8 cellular contexts compared by ENCODE assay signal in genomic region chr1:3857791-3858129, GRCh38. TPM values are rescaled to one million over a fixed set of nuclear protein-coding genes. Genes with fewer than 3 reads are reported as not detected.
DNase-seq lines count a peak whose midpoint lies in the region; ATAC-seq and TF ChIP-seq lines count a peak whose summit lies in the region.

No MANE protein-coding gene starts in this region.

- H3K36me3 ChIP-seq in MG63 (no peaks in the 10 kb centered on the region), ectodermal cell (ENCODE audit: control insufficient read depth, insufficient read depth, low read length) (no peaks in the 10 kb centered on the region)

- no peak for TF ChIP-seq CTCF in C4-2B (conservative IDR thresholded peaks at IDR 0.05)

- H3K4me3 ChIP-seq in MG63 (peak overlapping the region; percentile 78), ectodermal cell (ENCODE audit: insufficient read depth, low read depth, low read length) (peak overlapping the region; percentile 87)

- H3K9me3 ChIP-seq in MG63, result no peaks in the 10 kb centered on the region
- H3K9me3 ChIP-seq in ectodermal cell (ENCODE audit: control insufficient read depth, low read length), result no peaks in the 10 kb centered on the region

- H3K9me3 Mint-ChIP-seq in natural killer cell treated with Interleukin-12 subunit alpha and Interleukin-12 subunit beta and Interleukin-15 and Interleukin-18, amount 100 ng/mL, for 72 hours, result no peaks in the 10 kb centered on the region

- no peaks in the 10 kb centered on the region for H3K27me3 Mint-ChIP-seq in natural killer cell treated with Interleukin-12 subunit alpha and Interleukin-12 subunit beta and Interleukin-15 and Interleukin-18, amount 100 ng/mL, for 72 hours

- no peak for ATAC-seq in natural killer cell treated with Interleukin-12 subunit alpha and Interleukin-12 subunit beta and Interleukin-15 and Interleukin-18, amount 100 ng/mL, for 72 hours
- no peak for ATAC-seq in HG03565 (IDR thresholded peaks at IDR 0.05; ENCODE audit: unreplicated experiment)

- no peak overlapping the region for H3K4me3 Mint-ChIP-seq in natural killer cell treated with Interleukin-12 subunit alpha and Interleukin-12 subunit beta and Interleukin-15 and Interleukin-18, amount 100 ng/mL, for 72 hours

- DNase-seq in MG63 (no peak), DMS153 (lab: John Stamatoyannopoulos, UW) (no peak), KG1 (lab: John Stamatoyannopoulos, UW) (no peak)
- DNase-seq in natural killer cell treated with Interleukin-12 subunit alpha and Interleukin-12 subunit beta and Interleukin-15 and Interleukin-18, amount 100 ng/mL, for 72 hours (ENCODE audit: low spot score), result no peak
- DNase-seq in activated effector memory CD4-positive, alpha-beta T cell treated with Interleukin-2 at 50 U/mL for 16 hours, result no peak

- peak overlapping the region; percentile 79 to 90 for H3K27ac Mint-ChIP-seq in natural killer cell treated with Interleukin-12 subunit alpha and Interleukin-12 subunit beta and Interleukin-15 and Interleukin-18, amount 100 ng/mL, for 72 hours

- H3K27me3 ChIP-seq in MG63 (no peaks in the 10 kb centered on the region), ectodermal cell (ENCODE audit: control insufficient read depth, insufficient read depth, low read length, poor library complexity, severe bottlenecking) (peaks cover 16% of the 10 kb centered on the region)

- peaks cover 7 to 15% of the 10 kb centered on the region in 2 donors for H3K4me1 Mint-ChIP-seq in natural killer cell treated with Interleukin-12 subunit alpha and Interleukin-12 subunit beta and Interleukin-15 and Interleukin-18, amount 100 ng/mL, for 72 hours (ENCODE audit: low read depth in 2 of 2)

- H3K27ac ChIP-seq in C4-2B, result peak overlapping the region; percentile 92
- no peak overlapping the region for H3K27ac ChIP-seq in ectodermal cell (ENCODE audit: insufficient read depth, low read depth, low read length, poor library complexity, severe bottlenecking)

- H3K36me3 Mint-ChIP-seq in natural killer cell treated with Interleukin-12 subunit alpha and Interleukin-12 subunit beta and Interleukin-15 and Interleukin-18, amount 100 ng/mL, for 72 hours, result no peaks in the 10 kb centered on the region

- 16 to 18% methylated on average over 21 of the region's 21 CpGs for WGBS in ectodermal cell, 2 experiments

- peaks cover 7% of the 10 kb centered on the region for H3K4me1 ChIP-seq in ectodermal cell (ENCODE audit: control insufficient read depth, insufficient read depth, low read length)

RNA-seq across cellular contexts. Expression of gene DFFB, which starts 0.5 kb away (rescaled TPM):
- total RNA-seq in MG63 (2014; rRNA removed; shearing (Covaris generic); ENCODE audit: low replicate concordance), result 12.7 and 19.1 TPM in 2 replicates
- 9.1 TPM for polyA plus RNA-seq in ectodermal cell (2013, experiment 1 of 4)
- polyA plus RNA-seq in ectodermal cell (2013, experiment 2 of 4), result 5.5 TPM
- polyA plus RNA-seq in ectodermal cell (2013, experiment 3 of 4), result 5.6 TPM
- polyA plus RNA-seq in ectodermal cell (2013, experiment 4 of 4), result 6.3 TPM
- total RNA-seq in natural killer cell treated with Interleukin-12 subunit alpha and Interleukin-12 subunit beta and Interleukin-15 and Interleukin-18, amount 100 ng/mL, for 72 hours, result 10 to 100 TPM; 13.3 to 19.4 TPM

RNA-seq across cellular contexts. Expression of gene CEP104, which starts 0.7 kb away (rescaled TPM):
- 4.9 TPM in 2 replicates for total RNA-seq in MG63 (2014; rRNA removed; shearing (Covaris generic); ENCODE audit: low replicate concordance)
- polyA plus RNA-seq in ectodermal cell (2013, experiment 1 of 4), result 25.3 TPM
- 25.3 TPM for polyA plus RNA-seq in ectodermal cell (2013, experiment 2 of 4)
- polyA plus RNA-seq in ectodermal cell (2013, experiment 3 of 4), result 19.3 TPM
- polyA plus RNA-seq in ectodermal cell (2013, experiment 4 of 4), result 15.0 TPM
- total RNA-seq in natural killer cell treated with Interleukin-12 subunit alpha and Interleukin-12 subunit beta and Interleukin-15 and Interleukin-18, amount 100 ng/mL, for 72 hours, result 10 to 100 TPM; 46.6 to 59.4 TPM

RNA-seq across cellular contexts. Expression of gene C1orf174, which starts 42.3 kb away (rescaled TPM):
- 49.3 and 61.2 TPM in 2 replicates for total RNA-seq in MG63 (2014; rRNA removed; shearing (Covaris generic); ENCODE audit: low replicate concordance)
- 40.5 TPM for polyA plus RNA-seq in ectodermal cell (2013, experiment 1 of 4)
- polyA plus RNA-seq in ectodermal cell (2013, experiment 2 of 4), result 35.5 TPM
- polyA plus RNA-seq in ectodermal cell (2013, experiment 3 of 4), result 39.6 TPM
- polyA plus RNA-seq in ectodermal cell (2013, experiment 4 of 4), result 38.4 TPM
- total RNA-seq in natural killer cell treated with Interleukin-12 subunit alpha and Interleukin-12 subunit beta and Interleukin-15 and Interleukin-18, amount 100 ng/mL, for 72 hours, result 10 to 100 TPM; 31.0 to 34.6 TPM
